13 cellular contexts compared by ENCODE assay signal in the genomic region with DNA sequence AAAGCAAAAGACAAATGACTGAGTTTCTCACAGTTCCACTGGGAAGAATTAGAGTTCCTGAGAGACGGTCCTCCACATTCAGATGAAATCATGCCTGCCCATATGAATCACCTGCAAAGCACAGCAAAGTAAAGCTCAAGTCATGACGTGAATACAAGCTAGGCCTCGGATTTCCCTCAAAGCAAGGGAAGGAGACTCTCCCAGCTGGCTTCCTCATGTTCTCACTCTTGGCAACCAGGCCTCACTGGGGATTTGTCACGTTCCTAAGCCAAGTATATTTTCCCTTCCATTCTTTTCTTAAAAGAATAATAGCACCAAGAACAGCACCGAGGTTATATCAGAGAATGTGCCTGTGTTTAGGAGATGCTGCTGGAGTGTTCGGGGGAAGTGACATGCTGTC. TPM values are rescaled to one million over a fixed set of nuclear protein-coding genes. Genes with fewer than 3 reads are reported as not detected.
DNase-seq lines count a peak whose midpoint lies in the region; ATAC-seq, FAIRE-seq and TF ChIP-seq lines count a peak whose summit lies in the region.
"Had no signal": no experiment of that assay in that cellular context is flagged by ENCODE, and none has a peak within 500 bp of the region (broad histone marks: within the 10 kb centered on the region; RNA-seq: fewer than 3 reads in every experiment).

No MANE protein-coding gene starts in this region.

- H4K20me1 ChIP-seq in Loucy (ENCODE audit: insufficient read depth, low read length, poor library complexity, severe bottlenecking) (no peaks in the 10 kb centered on the region), endothelial cell of umbilical vein (replicated peaks; ENCODE audit: control insufficient read depth, extremely low read depth, insufficient read depth, low read length) (no peaks in the 10 kb centered on the region)

- POLR2A ChIA-PET in endothelial cell of umbilical vein (lab: Charles Lee) = no interaction called here

- H3K9me3 ChIP-seq in Loucy (ENCODE audit: insufficient read depth, low read depth, low read length) (no peaks in the 10 kb centered on the region), endothelial cell of umbilical vein (replicated peaks; ENCODE audit: control insufficient read depth, insufficient read depth, low read length) (no peaks in the 10 kb centered on the region), esophagus muscularis mucosa (no peaks in the 10 kb centered on the region)
- H3K9me3 ChIP-seq: pancreas had no signal

- H2AFZ ChIP-seq in ACC112 (ENCODE audit: low read length, unreplicated experiment) (peak overlapping the region; percentile 93), Loucy (ENCODE audit: low read length) (0 out of 2 replicates have a peak overlapping the region, but pooled peaks have one; percentile 27), endothelial cell of umbilical vein (ENCODE audit: low read depth, low read length) (no peak overlapping the region)

- H3K36me3 ChIP-seq in ACC112 (ENCODE audit: insufficient read depth, low read length) = no peaks in the 10 kb centered on the region
- no peaks in the 10 kb centered on the region for H3K36me3 ChIP-seq in Loucy (ENCODE audit: insufficient read depth, low read length)
- no peaks in the 10 kb centered on the region for H3K36me3 ChIP-seq in endothelial cell of umbilical vein (ENCODE audit: control insufficient read depth in 2 of 2, extremely low read depth in 1 of 2, insufficient read depth in 2 of 2, low read length in 2 of 2)
- no peaks in the 10 kb centered on the region for H3K36me3 ChIP-seq in esophagus muscularis mucosa
- H3K36me3 ChIP-seq: pancreas had no signal

- intact Hi-C loops in endothelial cell of umbilical vein (cut with micrococcal nuclease) = loop anchor here (5.0 kb wide), 1 partner anchor 91 kb away; no protein-coding TSS in a partner anchor
- intact Hi-C loops in esophagus muscularis mucosa (cut with DNase I) = loop anchor here (10.0 kb wide), 1 partner anchor 108 kb away; no protein-coding TSS in a partner anchor

- H3K27ac ChIP-seq in ACC112 (ENCODE audit: low read depth, low read length) = peak overlapping the region; percentile 60
- H3K27ac ChIP-seq in endothelial cell of umbilical vein (ENCODE audit: insufficient read depth, low read depth, low read length) = no peak overlapping the region
- H3K27ac ChIP-seq in esophagus muscularis mucosa (replicated peaks in 1 of 4) = peak overlapping the region in 2 of 4 donors; percentile 22 to 30
- H3K27ac ChIP-seq: pancreas had no signal

- CTCF ChIA-PET in endothelial cell of umbilical vein (lab: Charles Lee) = interaction anchor here (0.7 to 11.6 kb wide), 11 partner anchors 8 to 201 kb away, joined by 3 to 106 read pairs (median 4); a partner anchor contains a TSS

- TF ChIP-seq CTCF in Loucy (conservative IDR thresholded peaks at IDR 0.05; ENCODE audit: low read length) (no peak), endothelial cell of umbilical vein (IDR thresholded peaks at IDR 0.05; ENCODE audit: extremely low read depth in 1 of 2, insufficient read depth in 1 of 2, low read depth in 1 of 2, low read length in 2 of 2) (no peak), esophagus muscularis mucosa (IDR thresholded peaks at IDR 0.05) (no peak)

- no peak for ATAC-seq in HG03139 (IDR thresholded peaks at IDR 0.05; ENCODE audit: unreplicated experiment)
- ATAC-seq in HG03457 (IDR thresholded peaks at IDR 0.05; ENCODE audit: unreplicated experiment) = no peak
- ATAC-seq: pancreas had no signal

- no peaks in the 10 kb centered on the region for H3F3A ChIP-seq in Loucy (ENCODE audit: low read depth)

- H3K4me3 ChIP-seq in ACC112 (ENCODE audit: low read depth, low read length) = no peak overlapping the region
- no peak overlapping the region for H3K4me3 ChIP-seq in Loucy (ENCODE audit: low read length, poor library complexity, severe bottlenecking)
- H3K4me3 ChIP-seq in endothelial cell of umbilical vein (replicated peaks in 1 of 3; ENCODE audit: insufficient read depth in 1 of 3, low read depth in 1 of 3, low read length in 3 of 3) = no peak overlapping the region
- H3K4me3 ChIP-seq in esophagus muscularis mucosa = no peak overlapping the region
- H3K4me3 ChIP-seq: pancreas had no signal

- H3K9ac ChIP-seq in Loucy (ENCODE audit: low read depth, low read length, poor library complexity, severe bottlenecking) (no peak overlapping the region), endothelial cell of umbilical vein (replicated peaks; ENCODE audit: extremely low read depth, insufficient read depth, low read length) (no peak overlapping the region)

- dilution Hi-C loops in endothelial cell of umbilical vein (cut with MboI; ENCODE audit: extremely low pct_ligation_motif_present, low sequenced_read_pairs) = no loop called here

- H3K27me3 ChIP-seq in ACC112 (ENCODE audit: insufficient read depth, low read length) = no peaks in the 10 kb centered on the region
- H3K27me3 ChIP-seq in Loucy (ENCODE audit: insufficient read depth, low read length, poor library complexity, severe bottlenecking) = no peaks in the 10 kb centered on the region
- H3K27me3 ChIP-seq in endothelial cell of umbilical vein (ENCODE audit: control insufficient read depth in 2 of 2, insufficient read depth in 2 of 2, low read length in 2 of 2) = no peaks in the 10 kb centered on the region
- no peaks in the 10 kb centered on the region for H3K27me3 ChIP-seq in esophagus muscularis mucosa
- H3K27me3 ChIP-seq: pancreas had no signal

- no TSS peak for BruUV-seq in endothelial cell of umbilical vein (replicated peaks; lab: Mats Ljungman, UMichigan)

- H3K9me1 ChIP-seq in endothelial cell of umbilical vein (replicated peaks; ENCODE audit: control insufficient read depth, extremely low read depth, insufficient read depth, low read length) = no peaks in the 10 kb centered on the region

- H3K4me1 ChIP-seq in ACC112 (ENCODE audit: control insufficient read depth, insufficient read depth, low read length, unreplicated experiment) = peaks cover 37% of the 10 kb centered on the region
- no peaks in the 10 kb centered on the region for H3K4me1 ChIP-seq in Loucy (ENCODE audit: insufficient read depth, low read length, poor library complexity, severe bottlenecking)
- no peaks in the 10 kb centered on the region for H3K4me1 ChIP-seq in endothelial cell of umbilical vein (ENCODE audit: control insufficient read depth, extremely low read depth, insufficient read depth, low read length)
- peaks cover 19 to 48% (median 42%) of the 10 kb centered on the region in 4 donors for H3K4me1 ChIP-seq in esophagus muscularis mucosa
- H3K4me1 ChIP-seq: pancreas had no signal

- TF ChIP-seq EP300 in esophagus muscularis mucosa (IDR thresholded peaks at IDR 0.05) = no peak

- H3K9me2 ChIP-seq in Loucy (replicated peaks; ENCODE audit: low read depth, low read length) = no peaks in the 10 kb centered on the region

- TF ChIP-seq POLR2A in endothelial cell of umbilical vein (IDR thresholded peaks at IDR 0.05; ENCODE audit: low read depth, low read length) (no peak), esophagus muscularis mucosa (IDR thresholded peaks at IDR 0.05; ENCODE audit: low read depth) (no peak)

- DNase-seq in endothelial cell of umbilical vein (ENCODE audit: low read depth, low spot score) = peak; percentile 33
- DNase-seq in kidney tubule cell (ENCODE audit: low spot score) = peak; percentile 22
- DNase-seq in esophagus muscularis mucosa (ENCODE audit: extremely low spot score) = no peak
- no peak for DNase-seq in NCI-H82 (lab: John Stamatoyannopoulos, UW)
- DNase-seq: amygdala, erythroblast, NCI-H187, pancreas, substantia nigra had no signal

- 35% methylated on average over 6 of the region's 6 CpGs for WGBS in esophagus muscularis mucosa

- FAIRE-seq in endothelial cell of umbilical vein (lab: Jason Lieb, UNC) = no peak
- FAIRE-seq: pancreas had no signal

- H3K4me2 ChIP-seq in Loucy (ENCODE audit: low read depth, low read length, poor library complexity, severe bottlenecking) (no peak overlapping the region), endothelial cell of umbilical vein (ENCODE audit: insufficient read depth, low read length) (no peak overlapping the region)

- no peaks in the 10 kb centered on the region for H3K79me2 ChIP-seq in ACC112 (ENCODE audit: control insufficient read depth, insufficient read depth, low read length, unreplicated experiment)
- H3K79me2 ChIP-seq in Loucy (ENCODE audit: insufficient read depth, low read length) = no peaks in the 10 kb centered on the region
- H3K79me2 ChIP-seq in endothelial cell of umbilical vein (ENCODE audit: control insufficient read depth, insufficient read depth, low read length) = no peaks in the 10 kb centered on the region

TF ChIP-seq in endothelial cell of umbilical vein, 7 proteins besides CTCF, POLR2A, EP300 and RAD21:
- TF ChIP-seq JUN (IDR thresholded peaks at IDR 0.05; ENCODE audit: borderline replicate concordance, insufficient read depth, insufficient read length, low read depth) (no peak), MYC (IDR thresholded peaks at IDR 0.05; ENCODE audit: low read depth, low read length) (no peak), FOS (IDR thresholded peaks at IDR 0.05; ENCODE audit: borderline replicate concordance, insufficient read depth, low read length) (no peak), POLR2AphosphoS5 (IDR thresholded peaks at IDR 0.05; ENCODE audit: insufficient read depth, low read depth, low read length) (no peak), EZH2 (IDR thresholded peaks at IDR 0.05; ENCODE audit: borderline replicate concordance, low read depth, low read length, severe bottlenecking) (no peak), GATA2 (IDR thresholded peaks at IDR 0.05; ENCODE audit: insufficient read depth, insufficient read length, low read depth, low read length) (no peak)
- TF ChIP-seq, protein P1, sequence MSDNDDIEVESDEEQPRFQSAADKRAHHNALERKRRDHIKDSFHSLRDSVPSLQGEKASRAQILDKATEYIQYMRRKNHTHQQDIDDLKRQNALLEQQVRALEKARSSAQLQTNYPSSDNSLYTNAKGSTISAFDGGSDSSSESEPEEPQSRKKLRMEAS (IDR thresholded peaks at IDR 0.05; ENCODE audit: insufficient read depth, insufficient read length) = no peak

RNA-seq across cellular contexts. Expression of a gene that starts 47.0 kb away (rescaled TPM):
- total RNA-seq in endothelial cell of umbilical vein = not detected in 2 replicates
- not detected in 2 replicates for polyA plus RNA-seq in endothelial cell of umbilical vein
- not detected in 2 replicates for polyA plus RNA-seq in endothelial cell of umbilical vein (2011; cell fraction: cytosol; rRNA removed)
- polyA plus RNA-seq in endothelial cell of umbilical vein (2011; cell fraction: nucleus; rRNA removed) = not detected in 2 replicates
- polyA plus RNA-seq in endothelial cell of umbilical vein (2012) = 0.90 and 1.5 TPM in 2 replicates
- not detected in 2 replicates for polyA minus RNA-seq in endothelial cell of umbilical vein
- polyA minus RNA-seq in endothelial cell of umbilical vein (2011; cell fraction: cytosol; rRNA and poly(A)+ RNA removed) = not detected
- polyA minus RNA-seq in endothelial cell of umbilical vein (2011; cell fraction: nucleus; rRNA and poly(A)+ RNA removed) = not detected in 2 replicates
- total RNA-seq in esophagus muscularis mucosa = under 1 TPM in 2 of 4 donors, not detected in 2; under 0.01 to 0.26 TPM

Comparison
In these comparisons a context has a peak if more than half of its experiments do, and no peak if none do; other contexts are left out.
1. DNase-seq: peak in endothelial cell of umbilical vein (single experiment) and kidney tubule cell (single experiment); none in esophagus muscularis mucosa (single experiment) and NCI-H82 (single experiment).